Comparison of ENCODE assay signal across 12 cellular contexts in genomic region chr3:52144796-52145735, GRCh38. TPM values are rescaled to one million over a fixed set of nuclear protein-coding genes. Genes with fewer than 3 reads are reported as not detected.
DNase-seq lines count a peak whose midpoint lies in the region; ATAC-seq and TF ChIP-seq lines count a peak whose summit lies in the region.
"Had no signal": no experiment of that assay in that cellular context is flagged by ENCODE, and none has a peak within 500 bp of the region (broad histone marks: within the 10 kb centered on the region; RNA-seq: fewer than 3 reads in every experiment).

No MANE protein-coding gene starts in this region.

- peaks cover 5% of the 10 kb centered on the region for H3K4me1 Mint-ChIP-seq in activated naive CD8-positive, alpha-beta T cell treated with anti-CD3 and anti-CD28 coated beads, Interleukin-2, amount 10 ng/mL, durations not matched to agents 7 days and 5 days
- peaks cover 7% of the 10 kb centered on the region for H3K4me1 Mint-ChIP-seq in activated naive CD8-positive, alpha-beta T cell treated with anti-CD3 and anti-CD28 coated beads for 36 hours
- no peaks in the 10 kb centered on the region for H3K4me1 Mint-ChIP-seq in glutamatergic neuron (ENCODE audit: low read depth, unreplicated experiment)

- no peak for ATAC-seq in activated naive CD8-positive, alpha-beta T cell treated with anti-CD3 and anti-CD28 coated beads, Interleukin-2, amount 10 ng/mL, durations not matched to agents 7 days and 5 days (ENCODE audit: low read depth)
- ATAC-seq in RWPE2 (ENCODE audit: low read depth) (peak; percentile 19; the same call in 1 of the 3 replicates), sciatic nerve (peak; percentile 7), SK-N-SH treated with all-trans-retinoic acid at 6 μM for 48 hours (no peak; the same call in 2 of the 3 replicates), GM19328 (IDR thresholded peaks at IDR 0.05; ENCODE audit: unreplicated experiment) (no peak), HG02884 (IDR thresholded peaks at IDR 0.05; ENCODE audit: unreplicated experiment) (no peak)

- H3K9me3 ChIP-seq in RWPE2 (ENCODE audit: severe bottlenecking), result no peaks in the 10 kb centered on the region

- no peak for DNase-seq in activated naive CD8-positive, alpha-beta T cell treated with anti-CD3 and anti-CD28 coated beads, Interleukin-2, amount 10 ng/mL, durations not matched to agents 7 days and 5 days
- DNase-seq in activated naive CD8-positive, alpha-beta T cell treated with anti-CD3 and anti-CD28 coated beads for 36 hours, result no peak
- DNase-seq in RWPE2 (ENCODE audit: low spot score) (no peak), glutamatergic neuron (no peak), sciatic nerve (ENCODE audit: low spot score) (no peak)
- DNase-seq: NCI-H1436 treated with DMSO at 0.1 percent for 48 hours, NCI-H2029 treated with DMSO at 0.1 percent for 48 hours had no signal

- no peak overlapping the region for H3K4me3 ChIP-seq in RWPE2 (ENCODE audit: severe bottlenecking)
- H3K4me3 ChIP-seq: PC-9 had no signal

- no peaks in the 10 kb centered on the region for H3K27me3 ChIP-seq in RWPE2 (ENCODE audit: insufficient read depth, poor library complexity, severe bottlenecking)

- intact Hi-C loops in sciatic nerve (cut with DNase I), result loop anchor here (2.0 kb wide), 1 partner anchor 144 kb away; no protein-coding TSS in a partner anchor

- no peaks in the 10 kb centered on the region for H3K4me1 ChIP-seq in RWPE2 (ENCODE audit: insufficient read depth, poor library complexity, severe bottlenecking)

- H3K27ac ChIP-seq in RWPE2 (ENCODE audit: poor library complexity, severe bottlenecking), result no peak overlapping the region
- H3K27ac ChIP-seq: KMS-11, PC-9 had no signal

- peaks cover 76% of the 10 kb centered on the region for H3K36me3 ChIP-seq in RWPE2 (ENCODE audit: low read depth)

- peak overlapping the region; percentile 66 for H3K27ac Mint-ChIP-seq in activated naive CD8-positive, alpha-beta T cell treated with anti-CD3 and anti-CD28 coated beads, Interleukin-2, amount 10 ng/mL, durations not matched to agents 7 days and 5 days
- no peak overlapping the region for H3K27ac Mint-ChIP-seq in activated naive CD8-positive, alpha-beta T cell treated with anti-CD3 and anti-CD28 coated beads for 36 hours
- H3K27ac Mint-ChIP-seq in glutamatergic neuron (ENCODE audit: unreplicated experiment), result peak overlapping the region; percentile 22

- no peaks in the 10 kb centered on the region for H3K9me3 Mint-ChIP-seq in activated naive CD8-positive, alpha-beta T cell treated with anti-CD3 and anti-CD28 coated beads, Interleukin-2, amount 10 ng/mL, durations not matched to agents 7 days and 5 days
- no peaks in the 10 kb centered on the region for H3K9me3 Mint-ChIP-seq in activated naive CD8-positive, alpha-beta T cell treated with anti-CD3 and anti-CD28 coated beads for 36 hours
- peaks cover 4% of the 10 kb centered on the region for H3K9me3 Mint-ChIP-seq in glutamatergic neuron (ENCODE audit: unreplicated experiment)

- TF ChIP-seq CTCF in RWPE2 (IDR thresholded peaks at IDR 0.05; ENCODE audit: poor library complexity, severe bottlenecking) (no peak), glutamatergic neuron (IDR thresholded peaks at IDR 0.05; ENCODE audit: partially characterized antibody, unreplicated experiment) (no peak)

- no peaks in the 10 kb centered on the region for H3K27me3 Mint-ChIP-seq in activated naive CD8-positive, alpha-beta T cell treated with anti-CD3 and anti-CD28 coated beads, Interleukin-2, amount 10 ng/mL, durations not matched to agents 7 days and 5 days
- no peaks in the 10 kb centered on the region for H3K27me3 Mint-ChIP-seq in activated naive CD8-positive, alpha-beta T cell treated with anti-CD3 and anti-CD28 coated beads for 36 hours
- peaks cover 7% of the 10 kb centered on the region for H3K27me3 Mint-ChIP-seq in glutamatergic neuron (ENCODE audit: unreplicated experiment)

- POLR2A ChIA-PET in activated naive CD8-positive, alpha-beta T cell treated with anti-CD3 and anti-CD28 coated beads, Interleukin-2, amount 10 ng/mL, durations not matched to agents 7 days and 5 days (lab: Charles Lee), result no interaction called here

- no peak overlapping the region for H3K4me3 Mint-ChIP-seq in activated naive CD8-positive, alpha-beta T cell treated with anti-CD3 and anti-CD28 coated beads, Interleukin-2, amount 10 ng/mL, durations not matched to agents 7 days and 5 days
- no peak overlapping the region for H3K4me3 Mint-ChIP-seq in activated naive CD8-positive, alpha-beta T cell treated with anti-CD3 and anti-CD28 coated beads for 36 hours
- H3K4me3 Mint-ChIP-seq in glutamatergic neuron (ENCODE audit: unreplicated experiment), result no peak overlapping the region

- H3K36me3 Mint-ChIP-seq in activated naive CD8-positive, alpha-beta T cell treated with anti-CD3 and anti-CD28 coated beads, Interleukin-2, amount 10 ng/mL, durations not matched to agents 7 days and 5 days, result peaks cover 15% of the 10 kb centered on the region
- peaks cover 30% of the 10 kb centered on the region for H3K36me3 Mint-ChIP-seq in activated naive CD8-positive, alpha-beta T cell treated with anti-CD3 and anti-CD28 coated beads for 36 hours
- no peaks in the 10 kb centered on the region for H3K36me3 Mint-ChIP-seq in glutamatergic neuron (ENCODE audit: unreplicated experiment)

TF ChIP-seq in SK-N-SH treated with all-trans-retinoic acid at 6 μM for 48 hours, 23 proteins besides CTCF, POLR2A, EP300 and RAD21:
- TF ChIP-seq GLIS3 (CRISPR knock-in tag; IDR thresholded peaks at IDR 0.05) (no peak), ISL1 (CRISPR knock-in tag; IDR thresholded peaks at IDR 0.05) (no peak), POU6F1 (CRISPR knock-in tag; IDR thresholded peaks at IDR 0.05; ENCODE audit: borderline replicate concordance, low read depth) (no peak), ZNF70 (CRISPR knock-in tag; IDR thresholded peaks at IDR 0.05) (no peak), ZNF565 (CRISPR knock-in tag; conservative IDR thresholded peaks at IDR 0.05; ENCODE audit: low read depth) (no peak), ZFP3 (CRISPR knock-in tag; IDR thresholded peaks at IDR 0.05) (no peak), CSDC2 (CRISPR knock-in tag; IDR thresholded peaks at IDR 0.05) (no peak), RARB (CRISPR knock-in tag; IDR thresholded peaks at IDR 0.05) (no peak)
- TF ChIP-seq, protein P1, sequence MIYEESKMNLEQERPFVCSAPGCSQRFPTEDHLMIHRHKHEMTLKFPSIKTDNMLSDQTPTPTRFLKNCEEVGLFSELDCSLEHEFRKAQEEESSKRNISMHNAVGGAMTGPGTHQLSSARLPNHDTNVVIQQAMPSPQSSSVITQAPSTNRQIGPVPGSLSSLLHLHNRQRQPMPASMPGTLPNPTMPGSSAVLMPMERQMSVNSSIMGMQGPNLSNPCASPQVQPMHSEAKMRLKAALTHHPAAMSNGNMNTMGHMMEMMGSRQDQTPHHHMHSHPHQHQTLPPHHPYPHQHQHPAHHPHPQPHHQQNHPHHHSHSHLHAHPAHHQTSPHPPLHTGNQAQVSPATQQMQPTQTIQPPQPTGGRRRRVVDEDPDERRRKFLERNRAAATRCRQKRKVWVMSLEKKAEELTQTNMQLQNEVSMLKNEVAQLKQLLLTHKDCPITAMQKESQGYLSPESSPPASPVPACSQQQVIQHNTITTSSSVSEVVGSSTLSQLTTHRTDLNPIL (CRISPR knock-in tag; IDR thresholded peaks at IDR 0.05; ENCODE audit: low read depth), result no peak

RNA-seq across cellular contexts. Expression of gene POC1A, which starts 9.2 kb away (rescaled TPM):
- total RNA-seq in activated naive CD8-positive, alpha-beta T cell treated with anti-CD3 and anti-CD28 coated beads, Interleukin-2, amount 10 ng/mL, durations not matched to agents 7 days and 5 days, result 10 to 100 TPM; 20.8 to 22.4 TPM
- total RNA-seq in activated naive CD8-positive, alpha-beta T cell treated with anti-CD3 and anti-CD28 coated beads for 36 hours, result 10 to 100 TPM; 23.8 to 24.8 TPM
- 3.2 TPM for total RNA-seq in glutamatergic neuron (ENCODE audit: unreplicated experiment)
- total RNA-seq in sciatic nerve, result 2.1 TPM

RNA-seq across cellular contexts. Expression of gene ALAS1, which starts 52.9 kb away (rescaled TPM):
- total RNA-seq in activated naive CD8-positive, alpha-beta T cell treated with anti-CD3 and anti-CD28 coated beads, Interleukin-2, amount 10 ng/mL, durations not matched to agents 7 days and 5 days, result 10 to 100 TPM; 46.9 to 50.1 TPM
- total RNA-seq in activated naive CD8-positive, alpha-beta T cell treated with anti-CD3 and anti-CD28 coated beads for 36 hours, result 10 to 100 TPM; 59.4 to 63.0 TPM
- 41.7 TPM for total RNA-seq in glutamatergic neuron (ENCODE audit: unreplicated experiment)
- total RNA-seq in sciatic nerve, result 39.1 TPM

Comparison
In these comparisons a context has a peak if more than half of its experiments do, and no peak if none do; other contexts are left out.
1. ATAC-seq: peak in RWPE2 (single experiment) and sciatic nerve (single experiment); none in activated naive CD8-positive, alpha-beta T cell treated with anti-CD3 and anti-CD28 coated beads, Interleukin-2, amount 10 ng/mL, durations not matched to agents 7 days and 5 days (single experiment), SK-N-SH treated with all-trans-retinoic acid at 6 μM for 48 hours (single experiment), GM19328 (single experiment) and HG02884 (single experiment).